1 cellular context compared by ENCODE assay signal in the genomic region with DNA sequence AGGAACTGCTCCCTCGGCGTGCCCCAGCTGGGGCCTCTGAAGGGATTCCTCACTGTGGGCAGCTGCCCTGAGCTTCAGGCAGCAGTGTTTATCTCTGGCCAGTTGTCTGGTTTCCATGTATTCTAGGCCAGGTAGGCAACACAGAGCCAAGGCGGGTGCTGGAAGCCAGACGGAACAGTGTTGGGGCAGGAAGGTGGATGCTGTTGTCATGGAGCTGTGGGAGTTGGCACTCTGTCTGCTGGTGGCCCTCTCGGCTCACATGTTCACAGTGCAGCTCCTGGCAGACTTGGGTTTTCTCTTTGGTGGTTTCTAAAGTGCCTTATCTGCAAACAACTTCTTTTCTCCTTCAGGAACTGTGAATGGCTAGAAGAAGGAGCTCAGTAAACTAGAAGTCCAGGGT.
TF ChIP-seq lines count a peak whose summit lies in the region.

No MANE protein-coding gene starts in this region.

TF ChIP-seq in HepG2, 621 proteins besides CTCF, POLR2A, EP300 and RAD21:
- TF ChIP-seq, protein P1, sequence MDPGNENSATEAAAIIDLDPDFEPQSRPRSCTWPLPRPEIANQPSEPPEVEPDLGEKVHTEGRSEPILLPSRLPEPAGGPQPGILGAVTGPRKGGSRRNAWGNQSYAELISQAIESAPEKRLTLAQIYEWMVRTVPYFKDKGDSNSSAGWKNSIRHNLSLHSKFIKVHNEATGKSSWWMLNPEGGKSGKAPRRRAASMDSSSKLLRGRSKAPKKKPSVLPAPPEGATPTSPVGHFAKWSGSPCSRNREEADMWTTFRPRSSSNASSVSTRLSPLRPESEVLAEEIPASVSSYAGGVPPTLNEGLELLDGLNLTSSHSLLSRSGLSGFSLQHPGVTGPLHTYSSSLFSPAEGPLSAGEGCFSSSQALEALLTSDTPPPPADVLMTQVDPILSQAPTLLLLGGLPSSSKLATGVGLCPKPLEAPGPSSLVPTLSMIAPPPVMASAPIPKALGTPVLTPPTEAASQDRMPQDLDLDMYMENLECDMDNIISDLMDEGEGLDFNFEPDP (CRISPR knock-in tag; conservative IDR thresholded peaks at IDR 0.05), result no peak
- TF ChIP-seq, protein P2, sequence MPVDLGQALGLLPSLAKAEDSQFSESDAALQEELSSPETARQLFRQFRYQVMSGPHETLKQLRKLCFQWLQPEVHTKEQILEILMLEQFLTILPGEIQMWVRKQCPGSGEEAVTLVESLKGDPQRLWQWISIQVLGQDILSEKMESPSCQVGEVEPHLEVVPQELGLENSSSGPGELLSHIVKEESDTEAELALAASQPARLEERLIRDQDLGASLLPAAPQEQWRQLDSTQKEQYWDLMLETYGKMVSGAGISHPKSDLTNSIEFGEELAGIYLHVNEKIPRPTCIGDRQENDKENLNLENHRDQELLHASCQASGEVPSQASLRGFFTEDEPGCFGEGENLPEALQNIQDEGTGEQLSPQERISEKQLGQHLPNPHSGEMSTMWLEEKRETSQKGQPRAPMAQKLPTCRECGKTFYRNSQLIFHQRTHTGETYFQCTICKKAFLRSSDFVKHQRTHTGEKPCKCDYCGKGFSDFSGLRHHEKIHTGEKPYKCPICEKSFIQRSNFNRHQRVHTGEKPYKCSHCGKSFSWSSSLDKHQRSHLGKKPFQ (CRISPR knock-in tag; IDR thresholded peaks at IDR 0.05; ENCODE audit: insufficient replicate concordance), result no peak
- no peak for TF ChIP-seq HNF4A (CRISPR knock-in tag; IDR thresholded peaks at IDR 0.05)
- no peak for TF ChIP-seq ZFP90 (CRISPR knock-in tag; IDR thresholded peaks at IDR 0.05; ENCODE audit: borderline replicate concordance)
- TF ChIP-seq, protein P3, sequence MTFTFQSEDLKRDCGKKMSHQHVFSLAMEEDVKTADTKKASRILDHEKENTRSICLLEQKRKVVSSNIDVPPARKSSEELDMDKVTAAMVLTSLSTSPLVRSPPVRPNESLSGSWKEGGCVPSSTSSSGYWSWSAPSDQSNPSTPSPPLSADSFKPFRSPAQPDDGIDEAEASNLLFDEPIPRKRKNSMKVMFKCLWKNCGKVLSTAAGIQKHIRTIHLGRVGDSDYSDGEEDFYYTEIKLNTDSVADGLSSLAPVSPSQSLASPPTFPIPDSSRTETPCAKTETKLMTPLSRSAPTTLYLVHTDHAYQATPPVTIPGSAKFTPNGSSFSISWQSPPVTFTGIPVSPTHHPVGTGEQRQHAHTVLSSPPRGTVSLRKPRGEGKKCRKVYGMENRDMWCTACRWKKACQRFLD (CRISPR knock-in tag; IDR thresholded peaks at IDR 0.05; ENCODE audit: borderline replicate concordance), result no peak
- TF ChIP-seq, protein P4, sequence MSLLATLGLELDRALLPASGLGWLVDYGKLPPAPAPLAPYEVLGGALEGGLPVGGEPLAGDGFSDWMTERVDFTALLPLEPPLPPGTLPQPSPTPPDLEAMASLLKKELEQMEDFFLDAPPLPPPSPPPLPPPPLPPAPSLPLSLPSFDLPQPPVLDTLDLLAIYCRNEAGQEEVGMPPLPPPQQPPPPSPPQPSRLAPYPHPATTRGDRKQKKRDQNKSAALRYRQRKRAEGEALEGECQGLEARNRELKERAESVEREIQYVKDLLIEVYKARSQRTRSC (CRISPR knock-in tag; IDR thresholded peaks at IDR 0.05; ENCODE audit: low read depth), result no peak
- TF ChIP-seq, protein P5, sequence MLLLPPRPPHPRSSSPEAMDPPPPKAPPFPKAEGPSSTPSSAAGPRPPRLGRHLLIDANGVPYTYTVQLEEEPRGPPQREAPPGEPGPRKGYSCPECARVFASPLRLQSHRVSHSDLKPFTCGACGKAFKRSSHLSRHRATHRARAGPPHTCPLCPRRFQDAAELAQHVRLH (CRISPR knock-in tag; IDR thresholded peaks at IDR 0.05; ENCODE audit: borderline replicate concordance, low read depth), result no peak
- no peak for TF ChIP-seq NONO (IDR thresholded peaks at IDR 0.05)
- TF ChIP-seq NONO (CRISPR knock-in tag; conservative IDR thresholded peaks at IDR 0.05), result no peak
- no peak for TF ChIP-seq CEBPG (CRISPR knock-in tag; IDR thresholded peaks at IDR 0.05)
- no peak for TF ChIP-seq JDP2 (CRISPR knock-in tag; IDR thresholded peaks at IDR 0.05; ENCODE audit: borderline replicate concordance)
- TF ChIP-seq, protein P6, sequence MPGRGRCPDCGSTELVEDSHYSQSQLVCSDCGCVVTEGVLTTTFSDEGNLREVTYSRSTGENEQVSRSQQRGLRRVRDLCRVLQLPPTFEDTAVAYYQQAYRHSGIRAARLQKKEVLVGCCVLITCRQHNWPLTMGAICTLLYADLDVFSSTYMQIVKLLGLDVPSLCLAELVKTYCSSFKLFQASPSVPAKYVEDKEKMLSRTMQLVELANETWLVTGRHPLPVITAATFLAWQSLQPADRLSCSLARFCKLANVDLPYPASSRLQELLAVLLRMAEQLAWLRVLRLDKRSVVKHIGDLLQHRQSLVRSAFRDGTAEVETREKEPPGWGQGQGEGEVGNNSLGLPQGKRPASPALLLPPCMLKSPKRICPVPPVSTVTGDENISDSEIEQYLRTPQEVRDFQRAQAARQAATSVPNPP (CRISPR knock-in tag; IDR thresholded peaks at IDR 0.05), result no peak
- no peak for TF ChIP-seq ZFP37 (CRISPR knock-in tag; IDR thresholded peaks at IDR 0.05; ENCODE audit: borderline replicate concordance)
- no peak for TF ChIP-seq BCL6 (CRISPR knock-in tag; IDR thresholded peaks at IDR 0.05)
- no peak for TF ChIP-seq MED8 (CRISPR knock-in tag; IDR thresholded peaks at IDR 0.05; ENCODE audit: insufficient replicate concordance)
TF ChIP-seq in HepG2: peak in this region for 0.
